34 cellular contexts compared by ENCODE assay signal in the genomic region with DNA sequence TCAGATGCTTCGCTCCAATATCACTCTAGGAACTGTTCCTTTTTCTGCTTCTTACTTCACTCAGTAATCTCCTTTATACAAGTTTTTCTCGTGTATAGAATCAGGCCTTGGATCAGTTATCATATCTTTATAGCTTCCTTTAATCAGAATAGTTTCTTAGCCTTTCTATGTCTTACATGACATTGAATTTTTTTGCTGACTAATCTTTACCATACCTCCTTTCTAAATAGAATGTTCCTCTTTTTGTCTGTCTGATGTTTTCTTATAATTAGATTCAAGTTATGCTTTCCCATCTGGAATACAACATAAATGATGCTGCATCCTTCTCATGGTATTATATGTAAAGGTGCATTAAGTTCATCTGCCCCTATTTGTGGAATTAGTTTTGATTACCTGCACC. TPM values are rescaled to one million over a fixed set of nuclear protein-coding genes. Genes with fewer than 3 reads are reported as not detected.
"Had no signal": no experiment of that assay in that cellular context is flagged by ENCODE, and none has a peak within 500 bp of the region (broad histone marks: within the 10 kb centered on the region; RNA-seq: fewer than 3 reads in every experiment).

No MANE protein-coding gene starts in this region.

- H3K4me1 ChIP-seq: ascending aorta, breast epithelium, colonic mucosa, esophagus squamous epithelium, gastroesophageal sphincter, heart right ventricle had no signal

- FAIRE-seq: endometrium, endothelial cell of umbilical vein had no signal

- H3K27me3 Mint-ChIP-seq: activated CD4-positive, alpha-beta memory T cell treated with anti-CD3 and anti-CD28 coated beads, Interleukin-2, amount 10 ng/mL, durations not matched to agents 7 days and 5 days; activated CD4-positive, alpha-beta T cell treated with anti-CD3 and anti-CD28 coated beads for 36 hours; activated CD4-positive, alpha-beta T cell treated with anti-CD3 and anti-CD28 coated beads, Interleukin-2, amount 10 ng/mL, durations not matched to agents 7 days and 5 days; activated naive CD4-positive, alpha-beta T cell treated with anti-CD3 and anti-CD28 coated beads, Interleukin-2, amount 10 ng/mL, durations not matched to agents 7 days and 5 days; activated naive CD8-positive, alpha-beta T cell treated with anti-CD3 and anti-CD28 coated beads, Interleukin-2, amount 10 ng/mL, durations not matched to agents 7 days and 5 days; activated T-cell treated with anti-CD3 and anti-CD28 coated beads, Interleukin-2, amount 50 U/mL, for 24 hours; brain; T-helper 17 cell had no signal

- ATAC-seq: activated CD4-positive, alpha-beta T cell treated with anti-CD3 and anti-CD28 coated beads for 36 hours; activated naive CD4-positive, alpha-beta T cell treated with anti-CD3 and anti-CD28 coated beads, Interleukin-2, amount 50 U/mL, for 72 hours; activated T-cell treated with anti-CD3 and anti-CD28 coated beads, Interleukin-2, amount 50 U/mL, for 72 hours; gastroesophageal sphincter; heart right ventricle; T-helper 17 cell had no signal

- H3K9me3 Mint-ChIP-seq: activated CD4-positive, alpha-beta T cell treated with anti-CD3 and anti-CD28 coated beads, Interleukin-2, amount 10 ng/mL, durations not matched to agents 7 days and 5 days; activated naive CD8-positive, alpha-beta T cell treated with anti-CD3 and anti-CD28 coated beads, Interleukin-2, amount 10 ng/mL, durations not matched to agents 7 days and 5 days; brain had no signal

- H3K27ac Mint-ChIP-seq: activated CD4-positive, alpha-beta memory T cell treated with anti-CD3 and anti-CD28 coated beads, Interleukin-2, amount 10 ng/mL, durations not matched to agents 7 days and 5 days; activated CD4-positive, alpha-beta T cell treated with anti-CD3 and anti-CD28 coated beads for 36 hours; activated CD4-positive, alpha-beta T cell treated with anti-CD3 and anti-CD28 coated beads, Interleukin-2, amount 10 ng/mL, durations not matched to agents 7 days and 5 days; activated naive CD4-positive, alpha-beta T cell treated with anti-CD3 and anti-CD28 coated beads, Interleukin-2, amount 10 ng/mL, durations not matched to agents 7 days and 5 days; activated naive CD4-positive, alpha-beta T cell treated with anti-CD3 and anti-CD28 coated beads, Interleukin-2, amount 50 U/mL, for 72 hours; activated naive CD8-positive, alpha-beta T cell treated with anti-CD3 and anti-CD28 coated beads, Interleukin-2, amount 10 ng/mL, durations not matched to agents 7 days and 5 days; activated T-cell treated with anti-CD3 and anti-CD28 coated beads, Interleukin-2, amount 50 U/mL, for 24 hours; activated T-cell treated with anti-CD3 and anti-CD28 coated beads, Interleukin-2, amount 50 U/mL, for 72 hours; brain; T-helper 17 cell; T-helper 2 cell treated with Interferon-gamma antibody and Interleukin-4, amounts not matched to agents 5 μg/mL and 100 μg/mL, for 36 hours had no signal

- H3K4me3 ChIP-seq: ascending aorta, breast epithelium, cardiac muscle cell, colonic mucosa, esophagus squamous epithelium, gastroesophageal sphincter, heart right ventricle had no signal

- H3K9me3 ChIP-seq: ascending aorta, colonic mucosa, esophagus squamous epithelium had no signal

- H3K36me3 Mint-ChIP-seq: activated naive CD4-positive, alpha-beta T cell treated with anti-CD3 and anti-CD28 coated beads, Interleukin-2, amount 10 ng/mL, durations not matched to agents 7 days and 5 days; activated naive CD4-positive, alpha-beta T cell treated with anti-CD3 and anti-CD28 coated beads, Interleukin-2, amount 50 U/mL, for 72 hours; activated naive CD8-positive, alpha-beta T cell treated with anti-CD3 and anti-CD28 coated beads, Interleukin-2, amount 10 ng/mL, durations not matched to agents 7 days and 5 days; brain had no signal

- H3K4me3 Mint-ChIP-seq: activated CD4-positive, alpha-beta memory T cell treated with anti-CD3 and anti-CD28 coated beads, Interleukin-2, amount 10 ng/mL, durations not matched to agents 7 days and 5 days; activated CD4-positive, alpha-beta T cell treated with anti-CD3 and anti-CD28 coated beads for 36 hours; activated CD4-positive, alpha-beta T cell treated with anti-CD3 and anti-CD28 coated beads, Interleukin-2, amount 10 ng/mL, durations not matched to agents 7 days and 5 days; activated naive CD4-positive, alpha-beta T cell treated with anti-CD3 and anti-CD28 coated beads, Interleukin-2, amount 10 ng/mL, durations not matched to agents 7 days and 5 days; activated naive CD8-positive, alpha-beta T cell treated with anti-CD3 and anti-CD28 coated beads, Interleukin-2, amount 10 ng/mL, durations not matched to agents 7 days and 5 days; activated T-cell treated with anti-CD3 and anti-CD28 coated beads, Interleukin-2, amount 50 U/mL, for 24 hours; activated T-cell treated with anti-CD3 and anti-CD28 coated beads, Interleukin-2, amount 50 U/mL, for 72 hours; brain; T-helper 17 cell; T-helper 2 cell treated with Interferon-gamma antibody and Interleukin-4, amounts not matched to agents 5 μg/mL and 100 μg/mL, for 36 hours had no signal

- H3K4me1 Mint-ChIP-seq: activated CD4-positive, alpha-beta memory T cell treated with anti-CD3 and anti-CD28 coated beads, Interleukin-2, amount 10 ng/mL, durations not matched to agents 7 days and 5 days; activated CD4-positive, alpha-beta T cell treated with anti-CD3 and anti-CD28 coated beads for 36 hours; activated CD4-positive, alpha-beta T cell treated with anti-CD3 and anti-CD28 coated beads, Interleukin-2, amount 10 ng/mL, durations not matched to agents 7 days and 5 days; activated naive CD4-positive, alpha-beta T cell treated with anti-CD3 and anti-CD28 coated beads, Interleukin-2, amount 10 ng/mL, durations not matched to agents 7 days and 5 days; activated naive CD8-positive, alpha-beta T cell treated with anti-CD3 and anti-CD28 coated beads, Interleukin-2, amount 10 ng/mL, durations not matched to agents 7 days and 5 days; brain; T-helper 17 cell had no signal

- H3K27ac ChIP-seq: ascending aorta, breast epithelium, cardiac muscle cell, colonic mucosa, epithelial cell of prostate, esophagus squamous epithelium, gastroesophageal sphincter, heart right ventricle had no signal

- DNase-seq: activated CD4-positive, alpha-beta memory T cell treated with anti-CD3 and anti-CD28 coated beads, Interleukin-2, amount 10 ng/mL, durations not matched to agents 7 days and 5 days; activated CD4-positive, alpha-beta T cell treated with anti-CD3 and anti-CD28 coated beads for 36 hours; activated CD4-positive, alpha-beta T cell treated with anti-CD3 and anti-CD28 coated beads, Interleukin-2, amount 10 ng/mL, durations not matched to agents 7 days and 5 days; activated CD4-positive, alpha-beta T cell treated with anti-CD3 and anti-CD28 coated beads, Interleukin-2, amount 50 U/mL, for 4 hours; activated CD4-positive, CD25-positive, alpha-beta regulatory T cell; activated CD4-positive, CD25-positive, alpha-beta regulatory T cell treated with anti-CD3 and anti-CD28 coated beads, Interleukin-2, amount 50 U/mL, for 72 hours; activated CD8-positive, alpha-beta memory T cell treated with anti-CD3 and anti-CD28 coated beads, Interleukin-2, amount 50 U/mL, for 48 hours; activated gamma-delta T cell; activated naive CD4-positive, alpha-beta T cell; activated naive CD4-positive, alpha-beta T cell treated with anti-CD3 and anti-CD28 coated beads, Interleukin-2, amount 10 ng/mL, durations not matched to agents 7 days and 5 days; activated naive CD8-positive, alpha-beta T cell treated with anti-CD3 and anti-CD28 coated beads, Interleukin-2, amount 10 ng/mL, durations not matched to agents 7 days and 5 days; activated T-cell treated with anti-CD3 and anti-CD28 coated beads for 4 hours; activated T-cell treated with anti-CD3 and anti-CD28 coated beads, Interleukin-2, amount 50 U/mL, for 24 hours; activated T-cell treated with anti-CD3 and anti-CD28 coated beads, Interleukin-2, amount 50 U/mL, for 72 hours; central memory CD4-positive, alpha-beta T cell; cerebellar nuclear complex; colonic mucosa; effector CD8-positive, alpha-beta T cell; esophagus squamous epithelium; foreskin melanocyte; heart right ventricle; T-helper 17 cell; T1000 had no signal

RNA-seq across cellular contexts. Expression of a gene that starts 40.2 kb away (rescaled TPM):
- total RNA-seq: activated CD4-positive, alpha-beta memory T cell treated with anti-CD3 and anti-CD28 coated beads, Interleukin-2, amount 10 ng/mL, durations not matched to agents 7 days and 5 days; activated CD4-positive, alpha-beta T cell treated with anti-CD3 and anti-CD28 coated beads for 36 hours; activated CD4-positive, alpha-beta T cell treated with anti-CD3 and anti-CD28 coated beads, Interleukin-2, amount 10 ng/mL, durations not matched to agents 7 days and 5 days; activated naive CD4-positive, alpha-beta T cell treated with anti-CD3 and anti-CD28 coated beads, Interleukin-2, amount 50 U/mL, for 72 hours; activated naive CD8-positive, alpha-beta T cell treated with anti-CD3 and anti-CD28 coated beads, Interleukin-2, amount 10 ng/mL, durations not matched to agents 7 days and 5 days; activated T-cell treated with anti-CD3 and anti-CD28 coated beads, Interleukin-2, amount 50 U/mL, for 72 hours; ascending aorta; breast epithelium; endothelial cell of umbilical vein; esophagus squamous epithelium; glomerular endothelial cell; T-helper 17 cell had no signal
